ENCODE assay signal across 8 cellular contexts in genomic region chr2:216081012-216081411, GRCh38. TPM values are rescaled to one million over a fixed set of nuclear protein-coding genes. Genes with fewer than 3 reads are reported as not detected.
DNase-seq lines count a peak whose midpoint lies in the region; ATAC-seq and TF ChIP-seq lines count a peak whose summit lies in the region.

No MANE protein-coding gene starts in this region.

- DNase-seq in heart right ventricle: no peak
- no peak for DNase-seq in left ventricle myocardium superior
- DNase-seq in astrocyte of the cerebellum (ENCODE audit: low read depth): no peak
- peak; percentile 6 for DNase-seq in medulla oblongata (ENCODE audit: extremely low spot score)
- no peak for DNase-seq in uterus
- DNase-seq in stimulated activated CD4-positive, alpha-beta T cell treated with anti-CD3 and anti-CD28 coated beads, Interleukin-4, amount 100 ng/mL, for 1 hour: no peak
- no peak for DNase-seq in stimulated activated CD4-positive, alpha-beta T cell treated with anti-CD3 and anti-CD28 coated beads, Interleukin-2, amount 100 ng/mL, for 24 hours

- H3K36me3 ChIP-seq in heart right ventricle: no peaks in the 10 kb centered on the region
- no peaks in the 10 kb centered on the region for H3K36me3 ChIP-seq in uterus

- no peak for ATAC-seq in heart right ventricle
- ATAC-seq in left ventricle myocardium superior: no peak
- no peak for ATAC-seq in HG03457 (IDR thresholded peaks at IDR 0.05; ENCODE audit: unreplicated experiment)

- H3K27me3 ChIP-seq in heart right ventricle (no peaks in the 10 kb centered on the region), uterus (no peaks in the 10 kb centered on the region)

- H3K27ac ChIP-seq in heart right ventricle: peak overlapping the region in 3 of 10 donors; percentile 17 to 74 (median 24)
- peak overlapping the region in 1 of 2 donors; percentile 39 for H3K27ac ChIP-seq in uterus

- H3K4me3 ChIP-seq in heart right ventricle (peak overlapping the region; percentile 51 to 79 (median 68)), astrocyte of the cerebellum (ENCODE audit: low read depth, low read length) (peak overlapping the region; percentile 72), uterus (peak overlapping the region; percentile 57 to 58)

- H3K4me1 ChIP-seq in heart right ventricle (peaks cover 0 to 34% (median 16%) of the 10 kb centered on the region in 9 donors), uterus (peaks cover 0 to 9% of the 10 kb centered on the region in 2 donors)

- TF ChIP-seq POLR2A in uterus (IDR thresholded peaks at IDR 0.05): no peak

- TF ChIP-seq CTCF in heart right ventricle (IDR thresholded peaks at IDR 0.05): no peak
- TF ChIP-seq CTCF in astrocyte of the cerebellum (IDR thresholded peaks at IDR 0.05; ENCODE audit: low read depth, low read length, missing control alignments): no peak
- no peak for TF ChIP-seq CTCF in uterus (IDR thresholded peaks at IDR 0.05)

- H3K9me3 ChIP-seq in heart right ventricle (no peaks in the 10 kb centered on the region), uterus (no peaks in the 10 kb centered on the region)

- in situ Hi-C loops in astrocyte of the cerebellum (cut with HindIII; ENCODE audit: low sequenced_read_pairs): no loop called here

- intact Hi-C loops in heart right ventricle (cut with DNase I) (loop anchor here in 1 of 10 donors (2.0 kb wide), 1 partner anchor 34 kb away; no protein-coding TSS in a partner anchor), left ventricle myocardium superior (cut with micrococcal nuclease) (no loop called here), uterus (cut with DNase I; ENCODE audit: low total_unique reads) (no loop called here)

- WGBS in heart right ventricle, 2 donors: 43 to 57% methylated on average over 1 of the region's 1 CpG

RNA-seq across cellular contexts. Expression of gene PECR, which starts 0.6 kb away (rescaled TPM):
- total RNA-seq in heart right ventricle (1 to 10 TPM; 3.3 to 6.6 (median 4.1) TPM), left ventricle myocardium superior (6.1 TPM), uterus (10 to 100 TPM in 3 of 4 donors, 1 to 10 TPM in 1; 1.2 to 25.4 (median 14.9) TPM)
- polyA plus RNA-seq in heart right ventricle: 1 to 10 TPM; 2.0 to 4.4 TPM

RNA-seq across cellular contexts. Expression of gene TMEM169, which starts 0.7 kb away (rescaled TPM):
- under 1 TPM in 8 of 10 donors, not detected in 2; 0.11 to 0.97 (median 0.23) TPM for total RNA-seq in heart right ventricle
- under 1 TPM; 0.10 to 0.15 TPM for polyA plus RNA-seq in heart right ventricle
- 0.15 TPM for total RNA-seq in left ventricle myocardium superior
- 1 to 10 TPM in 1 of 4 donors, under 1 TPM in 1, not detected in 2; 0.97 to 1.0 TPM for total RNA-seq in uterus

RNA-seq across cellular contexts. Expression of gene XRCC5, which starts 28.1 kb away (rescaled TPM):
- total RNA-seq in heart right ventricle (100 to 1,000 TPM; 112 to 163 (median 137) TPM), left ventricle myocardium superior (129 TPM), uterus (100 to 1,000 TPM in 3 of 4 donors, 10 to 100 TPM in 1; 61.2 to 320 (median 168) TPM)
- 10 to 100 TPM; 35.6 to 77.5 TPM for polyA plus RNA-seq in heart right ventricle
